Comparison of ENCODE assay signal across 13 cellular contexts in the genomic region with DNA sequence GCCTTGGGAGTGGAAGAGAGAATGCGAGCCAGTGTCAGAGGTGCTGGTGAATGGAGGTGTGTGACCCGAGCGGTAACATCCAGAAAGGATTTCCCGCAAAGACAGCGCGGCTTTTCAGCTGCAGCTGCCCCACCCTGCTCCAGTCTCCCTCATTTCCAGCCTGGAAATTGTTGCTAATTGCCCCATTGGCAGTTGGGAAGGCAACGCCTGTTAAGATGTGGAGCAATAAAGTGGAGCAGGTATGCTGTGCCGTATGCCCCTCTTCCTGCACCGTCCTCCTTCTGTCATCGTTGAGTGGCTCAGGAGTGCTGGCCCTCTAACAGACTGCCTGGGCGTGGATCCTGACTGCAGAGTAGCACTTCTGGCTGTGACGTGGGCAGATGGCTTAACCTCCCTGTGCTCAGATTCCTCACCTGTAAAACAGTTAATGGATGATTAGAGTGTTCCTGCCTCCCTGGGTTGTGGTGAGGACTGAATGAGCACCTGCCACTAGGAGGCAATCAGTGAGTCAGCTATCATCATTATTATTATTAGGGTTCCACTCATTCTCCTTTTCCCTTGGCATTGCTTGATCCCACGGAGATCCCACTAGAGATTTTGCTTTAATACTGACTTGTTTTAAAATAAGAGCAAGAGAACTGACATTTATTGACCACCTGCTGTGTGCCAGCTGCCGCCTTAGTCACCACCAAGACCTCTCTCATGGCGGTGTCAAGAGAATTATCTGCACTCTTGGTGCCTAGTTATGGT. TPM values are rescaled to one million over a fixed set of nuclear protein-coding genes. Genes with fewer than 3 reads are reported as not detected.
DNase-seq lines count a peak whose midpoint lies in the region; ATAC-seq and TF ChIP-seq lines count a peak whose summit lies in the region.
"Had no signal": no experiment of that assay in that cellular context is flagged by ENCODE, and none has a peak within 500 bp of the region (broad histone marks: within the 10 kb centered on the region; RNA-seq: fewer than 3 reads in every experiment).

No MANE protein-coding gene starts in this region.

- peak in 2 of 3 experiments; percentile 38 to 95 for DNase-seq in NCI-H1417 (lab: John Stamatoyannopoulos, UW)
- no peak for DNase-seq in NCI-H1417 treated with DMSO at 0.1 percent for 48 hours (lab: John Stamatoyannopoulos, UW)
- peak in 2 of 3 donors; percentile 74 to 82 for DNase-seq in Peyer's patch
- DNase-seq in islet precursor cell: peak; percentile 66
- no peak for DNase-seq in type B pancreatic cell (ENCODE audit: extremely low spot score, unreplicated experiment)
- no peak for DNase-seq in stimulated activated CD4-positive, alpha-beta T cell treated with anti-CD3 and anti-CD28 coated beads, Interleukin-4, amount 100 ng/mL, for 1 hour
- DNase-seq in activated CD4-positive, alpha-beta T cell treated with anti-CD3 and anti-CD28 coated beads, Interleukin-2, amount 10 ng/mL, durations not matched to agents 7 days and 5 days: no peak
- no peak for DNase-seq in activated T-cell treated with anti-CD3 and anti-CD28 coated beads, Interleukin-2, amount 50 U/mL, for 72 hours
- DNase-seq: activated CD4-positive, alpha-beta memory T cell treated with anti-CD3 and anti-CD28 coated beads, Interleukin-2, amount 10 ng/mL, durations not matched to agents 7 days and 5 days; NCI-H1436; nephron progenitor cell; stimulated activated CD4-positive, alpha-beta T cell treated with anti-CD3 and anti-CD28 coated beads, Interleukin-1b, Interleukin-23, amount 100 ng/mL, for 48 hours; stimulated activated naive CD8-positive, alpha-beta T cell treated with anti-CD3 and anti-CD28 coated beads, Interleukin-15, amount 100 ng/mL, for 72 hours had no signal

- H3K36me3 Mint-ChIP-seq in type B pancreatic cell: peaks cover 18% of the 10 kb centered on the region
- peaks cover 6% of the 10 kb centered on the region for H3K36me3 Mint-ChIP-seq in activated CD4-positive, alpha-beta T cell treated with anti-CD3 and anti-CD28 coated beads, Interleukin-2, amount 10 ng/mL, durations not matched to agents 7 days and 5 days (ENCODE audit: low read depth)
- H3K36me3 Mint-ChIP-seq in activated T-cell treated with anti-CD3 and anti-CD28 coated beads, Interleukin-2, amount 50 U/mL, for 72 hours (ENCODE audit: insufficient read depth in 2 of 2): no peaks in the 10 kb centered on the region

- H3K4me1 Mint-ChIP-seq in type B pancreatic cell (ENCODE audit: unreplicated experiment): peaks cover 20% of the 10 kb centered on the region
- peaks cover 9% of the 10 kb centered on the region for H3K4me1 Mint-ChIP-seq in activated CD4-positive, alpha-beta T cell treated with anti-CD3 and anti-CD28 coated beads, Interleukin-2, amount 10 ng/mL, durations not matched to agents 7 days and 5 days
- peaks cover 20% of the 10 kb centered on the region for H3K4me1 Mint-ChIP-seq in activated T-cell treated with anti-CD3 and anti-CD28 coated beads, Interleukin-2, amount 50 U/mL, for 72 hours (ENCODE audit: low read depth)

- no peaks in the 10 kb centered on the region for H3K27me3 Mint-ChIP-seq in type B pancreatic cell
- no peaks in the 10 kb centered on the region for H3K27me3 Mint-ChIP-seq in activated CD4-positive, alpha-beta T cell treated with anti-CD3 and anti-CD28 coated beads, Interleukin-2, amount 10 ng/mL, durations not matched to agents 7 days and 5 days
- no peaks in the 10 kb centered on the region for H3K27me3 Mint-ChIP-seq in activated T-cell treated with anti-CD3 and anti-CD28 coated beads, Interleukin-2, amount 50 U/mL, for 72 hours (ENCODE audit: low read depth)
- H3K27me3 Mint-ChIP-seq: activated CD4-positive, alpha-beta memory T cell treated with anti-CD3 and anti-CD28 coated beads, Interleukin-2, amount 10 ng/mL, durations not matched to agents 7 days and 5 days; stimulated activated naive CD8-positive, alpha-beta T cell treated with anti-CD3 and anti-CD28 coated beads, Interleukin-15, amount 100 ng/mL, for 72 hours had no signal

- no peak for TF ChIP-seq POLR2A in Peyer's patch (IDR thresholded peaks at IDR 0.05)

- peak overlapping the region in 3 of 4 donors; percentile 11 to 87 (median 64) for H3K27ac ChIP-seq in Peyer's patch

- H3K36me3 ChIP-seq in Peyer's patch: no peaks in the 10 kb centered on the region

- no peak overlapping the region for H3K4me3 Mint-ChIP-seq in type B pancreatic cell
- H3K4me3 Mint-ChIP-seq in activated CD4-positive, alpha-beta T cell treated with anti-CD3 and anti-CD28 coated beads, Interleukin-2, amount 10 ng/mL, durations not matched to agents 7 days and 5 days: no peak overlapping the region
- H3K4me3 Mint-ChIP-seq in activated T-cell treated with anti-CD3 and anti-CD28 coated beads, Interleukin-2, amount 50 U/mL, for 72 hours: no peak overlapping the region
- H3K4me3 Mint-ChIP-seq: activated CD4-positive, alpha-beta memory T cell treated with anti-CD3 and anti-CD28 coated beads, Interleukin-2, amount 10 ng/mL, durations not matched to agents 7 days and 5 days; nephron progenitor cell; stimulated activated naive CD8-positive, alpha-beta T cell treated with anti-CD3 and anti-CD28 coated beads, Interleukin-15, amount 100 ng/mL, for 72 hours had no signal

- peak in 3 of 6 experiments; percentile 30 to 47 (median 47) for TF ChIP-seq CTCF in Peyer's patch (IDR thresholded peaks at IDR 0.05)
- TF ChIP-seq CTCF in type B pancreatic cell (conservative IDR thresholded peaks at IDR 0.05): peak; percentile 16

- H3K27me3 ChIP-seq in Peyer's patch: no peaks in the 10 kb centered on the region

- CTCF ChIA-PET in activated CD4-positive, alpha-beta T cell treated with anti-CD3 and anti-CD28 coated beads, Interleukin-2, amount 10 ng/mL, durations not matched to agents 7 days and 5 days (lab: Charles Lee): no interaction called here

- POLR2A ChIA-PET in activated CD4-positive, alpha-beta T cell treated with anti-CD3 and anti-CD28 coated beads, Interleukin-2, amount 10 ng/mL, durations not matched to agents 7 days and 5 days (lab: Charles Lee): no interaction called here

- no peak overlapping the region for H3K27ac Mint-ChIP-seq in type B pancreatic cell
- H3K27ac Mint-ChIP-seq in activated CD4-positive, alpha-beta T cell treated with anti-CD3 and anti-CD28 coated beads, Interleukin-2, amount 10 ng/mL, durations not matched to agents 7 days and 5 days: no peak overlapping the region
- H3K27ac Mint-ChIP-seq in activated T-cell treated with anti-CD3 and anti-CD28 coated beads, Interleukin-2, amount 50 U/mL, for 72 hours: no peak overlapping the region
- H3K27ac Mint-ChIP-seq: activated CD4-positive, alpha-beta memory T cell treated with anti-CD3 and anti-CD28 coated beads, Interleukin-2, amount 10 ng/mL, durations not matched to agents 7 days and 5 days; nephron progenitor cell; stimulated activated naive CD8-positive, alpha-beta T cell treated with anti-CD3 and anti-CD28 coated beads, Interleukin-15, amount 100 ng/mL, for 72 hours had no signal

- peaks cover 0 to 34% (median 0%) of the 10 kb centered on the region in 4 donors for H3K4me1 ChIP-seq in Peyer's patch

- no peaks in the 10 kb centered on the region for H3K9me3 Mint-ChIP-seq in type B pancreatic cell
- H3K9me3 Mint-ChIP-seq in activated CD4-positive, alpha-beta T cell treated with anti-CD3 and anti-CD28 coated beads, Interleukin-2, amount 10 ng/mL, durations not matched to agents 7 days and 5 days: no peaks in the 10 kb centered on the region
- no peaks in the 10 kb centered on the region for H3K9me3 Mint-ChIP-seq in activated T-cell treated with anti-CD3 and anti-CD28 coated beads, Interleukin-2, amount 50 U/mL, for 72 hours
- H3K9me3 Mint-ChIP-seq: activated CD4-positive, alpha-beta memory T cell treated with anti-CD3 and anti-CD28 coated beads, Interleukin-2, amount 10 ng/mL, durations not matched to agents 7 days and 5 days; stimulated activated naive CD8-positive, alpha-beta T cell treated with anti-CD3 and anti-CD28 coated beads, Interleukin-15, amount 100 ng/mL, for 72 hours had no signal

- H3K9me3 ChIP-seq in Peyer's patch: no peaks in the 10 kb centered on the region

- no peak for ATAC-seq in activated T-cell treated with anti-CD3 and anti-CD28 coated beads, Interleukin-2, amount 50 U/mL, for 72 hours (replicated peaks in 1 of 2)
- ATAC-seq: stimulated activated naive CD8-positive, alpha-beta T cell treated with anti-CD3 and anti-CD28 coated beads, Interleukin-15, amount 100 ng/mL, for 72 hours had no signal

- H3K4me3 ChIP-seq in Peyer's patch: peak overlapping the region in 1 of 4 donors; percentile 28

RNA-seq across cellular contexts. Expression of a gene that starts 11.7 kb away (rescaled TPM):
- total RNA-seq in Peyer's patch: 100 to 1,000 TPM in 1 of 4 donors, 10 to 100 TPM in 3; 38.0 to 170 (median 43.4) TPM
- 26.7 and 39.2 TPM in 2 replicates for total RNA-seq in type B pancreatic cell (ENCODE audit: low replicate concordance)
- 10 to 100 TPM; 20.0 to 22.0 TPM for total RNA-seq in activated CD4-positive, alpha-beta T cell treated with anti-CD3 and anti-CD28 coated beads, Interleukin-2, amount 10 ng/mL, durations not matched to agents 7 days and 5 days
- total RNA-seq in activated T-cell treated with anti-CD3 and anti-CD28 coated beads, Interleukin-2, amount 50 U/mL, for 72 hours: 10 to 100 TPM; 23.3 to 23.6 TPM

Comparison
In these comparisons a context has a peak if more than half of its experiments do, and no peak if none do; other contexts are left out.
1. DNase-seq: peak in NCI-H1417 (2 of 3), Peyer's patch (2 of 3) and islet precursor cell (single experiment); none in NCI-H1417 treated with DMSO at 0.1 percent for 48 hours (single experiment), type B pancreatic cell (single experiment), stimulated activated CD4-positive, alpha-beta T cell treated with anti-CD3 and anti-CD28 coated beads, Interleukin-4, amount 100 ng/mL, for 1 hour (single experiment), activated CD4-positive, alpha-beta T cell treated with anti-CD3 and anti-CD28 coated beads, Interleukin-2, amount 10 ng/mL, durations not matched to agents 7 days and 5 days (single experiment) and activated T-cell treated with anti-CD3 and anti-CD28 coated beads, Interleukin-2, amount 50 U/mL, for 72 hours (0 of 2).